8 cellular contexts compared by ENCODE assay signal in the genomic region with DNA sequence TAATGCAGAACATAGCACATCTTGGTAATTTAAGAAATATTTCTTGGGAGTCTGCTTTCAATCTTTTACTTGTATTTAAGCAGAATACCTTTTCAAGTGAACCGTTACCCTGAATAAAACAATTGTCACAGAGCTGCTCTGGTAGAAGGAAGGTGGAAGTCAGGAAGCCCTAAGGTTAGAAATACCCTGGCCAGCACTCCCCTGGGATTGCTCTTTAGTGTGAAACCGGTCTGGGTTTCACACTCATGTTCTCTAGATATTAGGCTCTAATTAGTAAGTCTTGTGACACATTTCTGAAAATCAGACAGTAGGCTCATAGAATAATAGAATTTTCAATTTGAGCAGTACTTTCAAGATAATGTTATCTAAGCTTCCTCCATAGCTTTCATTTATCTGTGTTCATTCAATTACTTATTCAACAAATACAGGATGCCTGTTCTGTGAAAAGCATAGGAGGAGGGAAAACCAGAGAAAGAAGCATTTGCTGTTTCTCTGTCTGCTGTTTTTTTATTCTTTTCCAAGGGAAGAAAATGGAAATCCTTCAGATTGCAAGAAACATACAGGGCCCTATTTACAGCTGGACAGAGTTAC.
DNase-seq lines count a peak whose midpoint lies in the region; ATAC-seq lines count a peak whose summit lies in the region.

No MANE protein-coding gene starts in this region.

- peak; percentile 89 for ATAC-seq in GM18519 (IDR thresholded peaks at IDR 0.05; ENCODE audit: low FRiP score, unreplicated experiment)
- ATAC-seq in GM21367 (IDR thresholded peaks at IDR 0.05; ENCODE audit: unreplicated experiment): peak; percentile 93
- peak; percentile 73 for ATAC-seq in HG03045 (IDR thresholded peaks at IDR 0.05; ENCODE audit: unreplicated experiment)
- no peak for ATAC-seq in naive thymus-derived CD4-positive, alpha-beta T cell

- H3K9me3 Mint-ChIP-seq in naive thymus-derived CD4-positive, alpha-beta T cell: peaks cover 0 to 11% (median 0%) of the 10 kb centered on the region in 11 donors

- no peak overlapping the region for H3K27ac Mint-ChIP-seq in naive thymus-derived CD4-positive, alpha-beta T cell

- POLR2A ChIA-PET in naive thymus-derived CD4-positive, alpha-beta T cell (lab: Charles Lee): no interaction called here

- intact Hi-C loops in naive thymus-derived CD4-positive, alpha-beta T cell (cut with micrococcal nuclease): no loop called here

- peaks cover 0 to 4% (median 0%) of the 10 kb centered on the region in 5 donors for H3K27me3 Mint-ChIP-seq in naive thymus-derived CD4-positive, alpha-beta T cell

- H3K4me1 Mint-ChIP-seq in naive thymus-derived CD4-positive, alpha-beta T cell: no peaks in the 10 kb centered on the region

- H3K4me1 ChIP-seq in naive thymus-derived CD4-positive, alpha-beta T cell (ENCODE audit: control insufficient read depth in 2 of 2, insufficient read depth in 2 of 2, low read length in 2 of 2): no peaks in the 10 kb centered on the region

- no peak overlapping the region for H3K27ac ChIP-seq in naive thymus-derived CD4-positive, alpha-beta T cell (ENCODE audit: low read depth, low read length)

- CTCF ChIA-PET in naive thymus-derived CD4-positive, alpha-beta T cell (lab: Charles Lee): no interaction called here

- H3K27me3 ChIP-seq in naive thymus-derived CD4-positive, alpha-beta T cell (ENCODE audit: control insufficient read depth in 2 of 2, insufficient read depth in 2 of 2, low read length in 2 of 2): no peaks in the 10 kb centered on the region

- no peaks in the 10 kb centered on the region for H3K9me3 ChIP-seq in naive thymus-derived CD4-positive, alpha-beta T cell (ENCODE audit: control insufficient read depth in 2 of 3, low read length in 3 of 3)

- H3K36me3 Mint-ChIP-seq in naive thymus-derived CD4-positive, alpha-beta T cell: peaks cover 0 to 4% (median 0%) of the 10 kb centered on the region in 5 donors

- no peaks in the 10 kb centered on the region for H3K36me3 ChIP-seq in naive thymus-derived CD4-positive, alpha-beta T cell (ENCODE audit: control insufficient read depth in 2 of 3, insufficient read depth in 3 of 3, low read length in 3 of 3)

- H3K4me3 ChIP-seq in naive thymus-derived CD4-positive, alpha-beta T cell (ENCODE audit: low read length): no peak overlapping the region

- DNase-seq in dermis blood vessel endothelial cell: peak; percentile 65
- no peak for DNase-seq in stimulated activated naive CD4-positive, alpha-beta T cell treated with Interleukin-2 at 50 U/mL for 16 hours (lab: John Stamatoyannopoulos, UW)
- no peak for DNase-seq in NCI-H1105 treated with DMSO at 0.1 percent for 48 hours (lab: John Stamatoyannopoulos, UW)
- DNase-seq in naive thymus-derived CD4-positive, alpha-beta T cell: no peak
- no peak for DNase-seq in activated effector memory CD4-positive, alpha-beta T cell treated with Interleukin-2 at 50 U/mL for 16 hours

- H3K4me3 Mint-ChIP-seq in naive thymus-derived CD4-positive, alpha-beta T cell: no peak overlapping the region
